In genomic region chr6:100614386-100614785, GRCh38 we compare ENCODE assay signal across 29 cellular contexts.
"Had no signal": no experiment of that assay in that cellular context is flagged by ENCODE, and none has a peak within 500 bp of the region (broad histone marks: within the 10 kb centered on the region; RNA-seq: fewer than 3 reads in every experiment).

No MANE protein-coding gene starts in this region.

- H3K27ac ChIP-seq: body of pancreas, coronary artery, dorsolateral prefrontal cortex, esophagus muscularis mucosa, foreskin keratinocyte, gastrocnemius medialis, heart left ventricle had no signal

- H3K4me3 ChIP-seq: body of pancreas, coronary artery, dorsolateral prefrontal cortex, esophagus muscularis mucosa, gastrocnemius medialis, heart left ventricle had no signal

- H3K27me3 ChIP-seq: body of pancreas, dorsolateral prefrontal cortex, esophagus muscularis mucosa, foreskin keratinocyte, gastrocnemius medialis, heart left ventricle had no signal

- DNase-seq: activated CD4-positive, alpha-beta memory T cell treated with anti-CD3 and anti-CD28 coated beads for 36 hours; activated CD4-positive, alpha-beta T cell treated with anti-CD3 and anti-CD28 coated beads for 36 hours; activated CD4-positive, alpha-beta T cell treated with anti-CD3 and anti-CD28 coated beads, Interleukin-2, amount 10 ng/mL, durations not matched to agents 24 days and 14 days; activated CD4-positive, CD25-positive, alpha-beta regulatory T cell; activated CD4-positive, CD25-positive, alpha-beta regulatory T cell treated with anti-CD3 and anti-CD28 coated beads, Interleukin-2, amount 50 U/mL, for 72 hours; activated CD8-positive, alpha-beta memory T cell treated with anti-CD3 and anti-CD28 coated beads, Interleukin-2, amount 10 ng/mL, durations not matched to agents 7 days and 5 days; activated CD8-positive, alpha-beta memory T cell treated with anti-CD3 and anti-CD28 coated beads, Interleukin-2, amount 50 U/mL, for 4 hours; activated CD8-positive, alpha-beta T cell treated with anti-CD3 and anti-CD28 coated beads, Interleukin-2, amount 10 ng/mL, durations not matched to agents 7 days and 5 days; activated gamma-delta T cell; activated naive CD4-positive, alpha-beta T cell; activated naive CD4-positive, alpha-beta T cell treated with anti-CD3 and anti-CD28 coated beads, Interleukin-2, amount 10 ng/mL, durations not matched to agents 7 days and 5 days; activated naive CD8-positive, alpha-beta T cell treated with anti-CD3 and anti-CD28 coated beads, Interleukin-2, amount 10 ng/mL, durations not matched to agents 7 days and 5 days; activated T-cell treated with anti-CD3 and anti-CD28 coated beads, Interleukin-2, amount 50 U/mL, for 1 hour; activated T-cell treated with anti-CD3 and anti-CD28 coated beads, Interleukin-2, amount 50 U/mL, for 48 hours; amygdala; aorta; body of pancreas; caudate nucleus; dorsolateral prefrontal cortex; effector memory CD4-positive, alpha-beta T cell; endodermal cell; erythroblast; foreskin keratinocyte; gastrocnemius medialis; glutamatergic neuron; heart left ventricle; T-helper 2 cell had no signal

- H3K4me1 ChIP-seq: body of pancreas, esophagus muscularis mucosa, gastrocnemius medialis, heart left ventricle had no signal

- H3K36me3 ChIP-seq: gastrocnemius medialis had no signal

- H3K9me3 ChIP-seq: body of pancreas, esophagus muscularis mucosa, gastrocnemius medialis, heart left ventricle had no signal
